ENCODE assay signal across 28 cellular contexts in genomic region chr11:14448229-14448628, GRCh38. TPM values are rescaled to one million over a fixed set of nuclear protein-coding genes. Genes with fewer than 3 reads are reported as not detected.
DNase-seq lines count a peak whose midpoint lies in the region; ATAC-seq, FAIRE-seq and TF ChIP-seq lines count a peak whose summit lies in the region.
"Had no signal": no experiment of that assay in that cellular context is flagged by ENCODE, and none has a peak within 500 bp of the region (broad histone marks: within the 10 kb centered on the region; RNA-seq: fewer than 3 reads in every experiment).

No MANE protein-coding gene starts in this region.

- in situ Hi-C loops in GM23248 (cut with MboI), result no loop called here

- H2AFZ ChIP-seq in GM23248 (no peak overlapping the region), PC-3 (ENCODE audit: low read length) (no peak overlapping the region), neural progenitor cell (replicated peaks) (no peak overlapping the region)

- H3K4me3 ChIP-seq in GM23248 (no peak overlapping the region), PC-3 (ENCODE audit: low read length) (no peak overlapping the region), bronchial epithelial cell (ENCODE audit: low read depth, low read length) (no peak overlapping the region), neural progenitor cell (no peak overlapping the region), uterus (no peak overlapping the region), H7 (ENCODE audit: insufficient read depth, low read depth, low read length) (no peak overlapping the region)
- no peak overlapping the region for H3K4me3 ChIP-seq in CD8-positive, alpha-beta memory T cell (ENCODE audit: low read length)
- H3K4me3 ChIP-seq: BLaER1 treated with 17β-estradiol and CSF1 and Interleukin-3, amounts not matched to agents 10 nM and 100 nM; breast epithelium; psoas muscle; sigmoid colon; upper lobe of left lung had no signal

- TF ChIP-seq CTCF in PC-3 (conservative IDR thresholded peaks at IDR 0.05; ENCODE audit: low read depth, low read length) (no peak), bronchial epithelial cell (IDR thresholded peaks at IDR 0.05; ENCODE audit: insufficient read depth, low read length, severe bottlenecking) (no peak), neural progenitor cell (IDR thresholded peaks at IDR 0.05) (no peak), uterus (IDR thresholded peaks at IDR 0.05) (no peak)

- H3K4me1 ChIP-seq in GM23248 (ENCODE audit: insufficient read depth) (peaks cover 73% of the 10 kb centered on the region), PC-3 (ENCODE audit: insufficient read depth, low read length) (peaks cover 60% of the 10 kb centered on the region), neural progenitor cell (no peaks in the 10 kb centered on the region), uterus (no peaks in the 10 kb centered on the region)
- peaks cover 6% of the 10 kb centered on the region for H3K4me1 ChIP-seq in CD8-positive, alpha-beta memory T cell (ENCODE audit: insufficient read depth, low read length)
- H3K4me1 ChIP-seq: breast epithelium, Caco-2, sigmoid colon had no signal

- peaks cover 2% of the 10 kb centered on the region for H3K27me3 Mint-ChIP-seq in neural progenitor cell (ENCODE audit: insufficient read depth, low read depth)
- no peaks in the 10 kb centered on the region for H3K27me3 Mint-ChIP-seq in CD8-positive, alpha-beta memory T cell
- H3K27me3 Mint-ChIP-seq: naive thymus-derived CD4-positive, alpha-beta T cell had no signal

- DNase-seq in GM23248 (no peak), PC-3 (peak; percentile 46), bronchial epithelial cell (ENCODE audit: low read depth) (peak; percentile 72), neural progenitor cell (ENCODE audit: low spot score) (no peak), uterus (no peak), GOT3 (lab: John Stamatoyannopoulos, UW) (no peak), H7 (no peak)
- no peak for DNase-seq in CD8-positive, alpha-beta memory T cell
- DNase-seq: activated CD8-positive, alpha-beta memory T cell treated with anti-CD3 and anti-CD28 coated beads for 24 hours; activated T-cell treated with anti-CD3 and anti-CD28 coated beads, Interleukin-2, amount 50 U/mL, for 4 hours; amygdala; Caco-2; HCEC 1CT; hippocampal formation; Kasumi-1; left colon; naive thymus-derived CD4-positive, alpha-beta T cell; NCI-H1436; psoas muscle; SHP77; sigmoid colon; stimulated activated CD4-positive, alpha-beta T cell treated with anti-CD3 and anti-CD28 coated beads, Interleukin-12 subunit alpha, Interleukin-12 subunit beta, amount 100 ng/mL, for 4 hours; stimulated activated CD4-positive, alpha-beta T cell treated with anti-CD3 and anti-CD28 coated beads, Interleukin-4, amount 100 ng/mL, for 1 hour had no signal

- H3F3A ChIP-seq in GM23248 (ENCODE audit: insufficient read depth) (peaks cover 96% of the 10 kb centered on the region), PC-3 (ENCODE audit: low read length, unreplicated experiment) (no peaks in the 10 kb centered on the region), neural progenitor cell (ENCODE audit: low read depth) (no peaks in the 10 kb centered on the region)

- H3K4me1 Mint-ChIP-seq in neural progenitor cell, result peaks cover 2% of the 10 kb centered on the region
- peaks cover 27 to 44% (median 35%) of the 10 kb centered on the region in 3 donors for H3K4me1 Mint-ChIP-seq in CD8-positive, alpha-beta memory T cell

- 89 to 100% methylated on average over 1 of the region's 1 CpG for WGBS in GM23248 (ENCODE audit: low coverage in 1 of 2, low lambda C conversion rate in 2 of 2, missing lambda C conversion rate in 2 of 2), 2 experiments

- H3K4me3 Mint-ChIP-seq in neural progenitor cell, result no peak overlapping the region
- no peak overlapping the region for H3K4me3 Mint-ChIP-seq in CD8-positive, alpha-beta memory T cell
- H3K4me3 Mint-ChIP-seq: activated T-cell treated with anti-CD3 and anti-CD28 coated beads, Interleukin-2, amount 50 U/mL, for 4 hours; naive thymus-derived CD4-positive, alpha-beta T cell had no signal

- no peak for ATAC-seq in PC-3
- ATAC-seq: activated T-cell treated with anti-CD3 and anti-CD28 coated beads, Interleukin-2, amount 50 U/mL, for 4 hours; left colon; naive thymus-derived CD4-positive, alpha-beta T cell; Panc1; psoas muscle had no signal

- peak overlapping the region; percentile 29 for H3K27ac Mint-ChIP-seq in neural progenitor cell
- H3K27ac Mint-ChIP-seq in CD8-positive, alpha-beta memory T cell, result peak overlapping the region in 1 of 8 donors; percentile 24
- H3K27ac Mint-ChIP-seq: naive thymus-derived CD4-positive, alpha-beta T cell had no signal

- no TSS peak for BruUV-seq in PC-3 (replicated peaks; lab: Mats Ljungman, UMichigan)

- TF ChIP-seq POLR2A in uterus (IDR thresholded peaks at IDR 0.05), result no peak

- H3K36me3 Mint-ChIP-seq in neural progenitor cell, result peaks cover 6% of the 10 kb centered on the region
- peaks cover 4 to 19% (median 9%) of the 10 kb centered on the region in 3 donors for H3K36me3 Mint-ChIP-seq in CD8-positive, alpha-beta memory T cell

- H3K9me2 ChIP-seq in GM23248 (ENCODE audit: insufficient read depth), result no peaks in the 10 kb centered on the region
- H3K9me2 ChIP-seq in PC-3 (replicated peaks; ENCODE audit: low read length), result no peaks in the 10 kb centered on the region

- H3K27ac ChIP-seq in GM23248 (peak overlapping the region; percentile 63), PC-3 (ENCODE audit: low read length) (no peak overlapping the region), neural progenitor cell (no peak overlapping the region), uterus (no peak overlapping the region)
- H3K27ac ChIP-seq in CD8-positive, alpha-beta memory T cell (ENCODE audit: low read depth, low read length), result no peak overlapping the region
- H3K27ac ChIP-seq: BLaER1 treated with 17β-estradiol and CSF1 and Interleukin-3, amounts not matched to agents 10 nM and 100 nM; breast epithelium; psoas muscle had no signal

- H3K9me3 Mint-ChIP-seq in neural progenitor cell, result peaks cover 2% of the 10 kb centered on the region
- no peaks in the 10 kb centered on the region for H3K9me3 Mint-ChIP-seq in CD8-positive, alpha-beta memory T cell
- H3K9me3 Mint-ChIP-seq: activated T-cell treated with anti-CD3 and anti-CD28 coated beads, Interleukin-2, amount 50 U/mL, for 4 hours; naive thymus-derived CD4-positive, alpha-beta T cell had no signal

- no peak for FAIRE-seq in bronchial epithelial cell (lab: Jason Lieb, UNC)
- FAIRE-seq: G401.6 had no signal

- CTCF ChIA-PET in PC-3 (lab: Charles Lee), result interaction anchor here (1.0 kb wide), 1 partner anchor 148 kb away, joined by 4 read pairs; no protein-coding TSS in a partner anchor
- CTCF ChIA-PET in CD8-positive, alpha-beta memory T cell (lab: Charles Lee), result no interaction called here

- H4K20me1 ChIP-seq in GM23248 (ENCODE audit: insufficient read depth), result no peaks in the 10 kb centered on the region
- H4K20me1 ChIP-seq in PC-3 (ENCODE audit: low read length), result no peaks in the 10 kb centered on the region
- no peaks in the 10 kb centered on the region for H4K20me1 ChIP-seq in neural progenitor cell (ENCODE audit: low read depth)
- H4K20me1 ChIP-seq: BLaER1 treated with 17β-estradiol and CSF1 and Interleukin-3, amounts not matched to agents 10 nM and 100 nM had no signal

- POLR2A ChIA-PET in PC-3 (lab: Charles Lee; ENCODE audit: unreplicated experiment), result no interaction called here
- POLR2A ChIA-PET in CD8-positive, alpha-beta memory T cell (lab: Charles Lee), result no interaction called here

- H3K79me2 ChIP-seq in GM23248 (ENCODE audit: insufficient read depth) (no peaks in the 10 kb centered on the region), PC-3 (ENCODE audit: low read length) (no peaks in the 10 kb centered on the region), neural progenitor cell (ENCODE audit: low read depth) (no peaks in the 10 kb centered on the region)

- H3K4me2 ChIP-seq in GM23248 (ENCODE audit: unreplicated experiment) (no peak overlapping the region), PC-3 (ENCODE audit: low read length) (peak overlapping the region; percentile 19), neural progenitor cell (no peak overlapping the region)

- H3K27me3 ChIP-seq in GM23248 (replicated peaks; ENCODE audit: insufficient read depth), result no peaks in the 10 kb centered on the region
- no peaks in the 10 kb centered on the region for H3K27me3 ChIP-seq in PC-3 (ENCODE audit: low read length)
- H3K27me3 ChIP-seq in bronchial epithelial cell (ENCODE audit: control insufficient read depth, insufficient read depth, low read length), result no peaks in the 10 kb centered on the region
- H3K27me3 ChIP-seq in neural progenitor cell, result no peaks in the 10 kb centered on the region
- no peaks in the 10 kb centered on the region for H3K27me3 ChIP-seq in uterus
- H3K27me3 ChIP-seq in H7 (ENCODE audit: control insufficient read depth, insufficient read depth, low read length), result no peaks in the 10 kb centered on the region
- no peaks in the 10 kb centered on the region for H3K27me3 ChIP-seq in CD8-positive, alpha-beta memory T cell (ENCODE audit: insufficient read depth, low read length, poor library complexity, severe bottlenecking)
- H3K27me3 ChIP-seq: BLaER1 treated with 17β-estradiol and CSF1 and Interleukin-3, amounts not matched to agents 10 nM and 100 nM; breast epithelium; sigmoid colon; upper lobe of left lung had no signal

- H3K9me3 ChIP-seq in GM23248 (ENCODE audit: low read depth) (no peaks in the 10 kb centered on the region), PC-3 (ENCODE audit: low read length) (no peaks in the 10 kb centered on the region), neural progenitor cell (ENCODE audit: low read depth) (no peaks in the 10 kb centered on the region), uterus (no peaks in the 10 kb centered on the region)
- no peaks in the 10 kb centered on the region for H3K9me3 ChIP-seq in CD8-positive, alpha-beta memory T cell (ENCODE audit: low read length)
- H3K9me3 ChIP-seq: BLaER1 treated with 17β-estradiol and CSF1 and Interleukin-3, amounts not matched to agents 10 nM and 100 nM; breast epithelium; Caco-2; psoas muscle; sigmoid colon; upper lobe of left lung had no signal

- 0 out of 2 replicates have a peak, but pooled peaks cover 12% of the 10 kb centered on the region for H3K36me3 ChIP-seq in GM23248 (ENCODE audit: low read depth)
- H3K36me3 ChIP-seq in PC-3 (ENCODE audit: low read depth, low read length), result peaks cover 9% of the 10 kb centered on the region; the same call in 1 of the 2 replicates
- no peaks in the 10 kb centered on the region for H3K36me3 ChIP-seq in bronchial epithelial cell (ENCODE audit: control insufficient read depth, insufficient read depth, low read length)
- no peaks in the 10 kb centered on the region for H3K36me3 ChIP-seq in neural progenitor cell
- H3K36me3 ChIP-seq in uterus, result no peaks in the 10 kb centered on the region
- no peaks in the 10 kb centered on the region for H3K36me3 ChIP-seq in H7 (replicated peaks; ENCODE audit: control insufficient read depth, insufficient read depth, low read length)
- H3K36me3 ChIP-seq in CD8-positive, alpha-beta memory T cell (ENCODE audit: insufficient read depth, low read length), result peaks cover 3% of the 10 kb centered on the region
- H3K36me3 ChIP-seq: breast epithelium had no signal

- intact Hi-C loops in PC-3 (cut with micrococcal nuclease) (no loop called here), uterus (cut with DNase I; ENCODE audit: low total_unique reads) (no loop called here)

- no peak overlapping the region for H3K9ac ChIP-seq in GM23248
- no peak overlapping the region for H3K9ac ChIP-seq in PC-3 (ENCODE audit: low read length)
- H3K9ac ChIP-seq in neural progenitor cell, result no peak overlapping the region
- H3K9ac ChIP-seq: BLaER1 treated with 17β-estradiol and CSF1 and Interleukin-3, amounts not matched to agents 10 nM and 100 nM had no signal

RNA-seq across cellular contexts. Expression of gene COPB1, which starts 51.4 kb away (rescaled TPM):
- 302 and 366 TPM in 2 replicates for total RNA-seq in GM23248 (2014; rRNA removed; shearing (Covaris generic))
- 192 and 199 TPM in 2 replicates for polyA plus RNA-seq in GM23248 (2016; fragmentation: Nextera tagmentation; extraction: Ambion mirVana)
- total RNA-seq in PC-3 (2014; rRNA removed) (74.1 and 94.8 TPM in 2 replicates), bronchial epithelial cell (192 and 273 TPM in 2 replicates), neural progenitor cell (ENCODE audit: low replicate concordance) (157 and 212 TPM in 2 replicates), uterus (100 to 1,000 TPM in 2 of 4 donors, 10 to 100 TPM in 2; 73.3 to 279 (median 94.8) TPM)
- total RNA-seq in H7 (2014; rRNA removed; shearing (Covaris generic)), result 157 and 184 TPM in 2 replicates
- 100 to 1,000 TPM; 104 to 111 TPM for total RNA-seq in CD8-positive, alpha-beta memory T cell
- 76.4 TPM for polyA plus RNA-seq in CD8-positive, alpha-beta memory T cell

Comparison
In these comparisons a context has a peak if more than half of its experiments do, and no peak if none do; other contexts are left out.
1. DNase-seq: peak in PC-3 (single experiment) and bronchial epithelial cell (single experiment); none in GM23248 (single experiment), neural progenitor cell (single experiment), uterus (0 of 2), GOT3 (single experiment), H7 (single experiment) and CD8-positive, alpha-beta memory T cell (0 of 5).